In the genomic region with DNA sequence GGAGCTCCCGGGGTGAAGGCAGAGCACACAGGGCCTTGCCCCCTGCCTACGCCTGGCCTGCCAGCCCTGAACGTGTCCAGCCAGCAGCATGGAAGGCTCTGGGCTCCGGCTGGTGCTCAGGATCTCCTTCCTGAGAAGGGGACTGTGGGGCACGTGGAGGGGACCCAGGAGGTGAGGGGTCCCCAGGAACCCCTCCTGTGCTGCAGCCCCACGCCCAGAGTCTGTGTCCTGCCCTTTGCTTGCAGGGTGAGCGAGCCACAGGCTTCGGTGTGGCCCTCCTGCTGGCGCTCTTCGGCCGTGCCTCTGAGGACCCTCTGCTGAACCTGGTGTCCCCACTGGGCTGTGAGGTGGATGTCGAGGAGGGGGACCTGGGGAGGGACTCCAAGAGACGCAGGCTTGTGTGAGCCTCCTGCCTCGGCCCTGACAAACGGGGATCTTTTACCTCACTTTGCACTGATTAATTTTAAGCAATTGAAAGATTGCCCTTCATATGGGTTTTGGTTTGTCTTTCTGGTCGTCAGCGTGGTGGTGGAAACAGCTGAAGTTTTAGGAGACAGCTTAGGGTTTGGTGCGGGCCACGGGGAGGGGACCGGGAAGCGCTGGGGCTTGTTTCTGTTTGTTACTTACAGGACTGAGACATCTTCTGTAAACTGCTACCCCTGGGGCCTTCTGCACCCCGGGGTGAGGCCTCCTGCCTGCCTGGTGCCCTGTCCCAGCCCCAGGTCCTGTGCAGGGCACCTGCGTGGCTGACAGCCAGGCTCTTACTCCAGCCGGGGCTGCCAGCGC, we compare ENCODE assay signal across 17 cellular contexts. TPM values are rescaled to one million over a fixed set of nuclear protein-coding genes. Genes with fewer than 3 reads are reported as not detected.
A peak's percentile ranks its signal among the peaks of the same experiment; 100 is the strongest.
DNase-seq lines count a peak whose midpoint lies in the region; ATAC-seq, FAIRE-seq and TF ChIP-seq lines count a peak whose summit lies in the region.
"Had no signal": no experiment of that assay in that cellular context is flagged by ENCODE, and none has a peak within 500 bp of the region (broad histone marks: within the 10 kb centered on the region; RNA-seq: fewer than 3 reads in every experiment).

No MANE protein-coding gene starts in this region.

- no peak overlapping the region for H3K4me2 ChIP-seq in SK-N-SH
- H3K4me2 ChIP-seq: KMS-11, PC-9 had no signal

- H3K27me3 ChIP-seq in SK-N-SH (ENCODE audit: insufficient read depth): no peaks in the 10 kb centered on the region
- H3K27me3 ChIP-seq in foreskin keratinocyte: peaks cover 4% of the 10 kb centered on the region
- H3K27me3 ChIP-seq: body of pancreas had no signal

- H4K20me1 ChIP-seq in SK-N-SH (ENCODE audit: insufficient read depth): no peaks in the 10 kb centered on the region

- H3K4me3 ChIP-seq in SK-N-SH (ENCODE audit: low read depth in 2 of 2, low read length in 1 of 2) (no peak overlapping the region), coronary artery (no peak overlapping the region)
- H3K4me3 ChIP-seq: body of pancreas, PC-9, skin epidermis had no signal

- no peak for TF ChIP-seq EP300 in SK-N-SH (IDR thresholded peaks at IDR 0.05; ENCODE audit: borderline replicate concordance in 1 of 2, low read depth in 1 of 2, low read length in 1 of 2)

- H3K27ac ChIP-seq in SK-N-SH (ENCODE audit: low read depth in 2 of 2, low read length in 1 of 2) (no peak overlapping the region), coronary artery (no peak overlapping the region), foreskin keratinocyte (no peak overlapping the region)
- H3K27ac ChIP-seq: 22Rv1, body of pancreas, KMS-11, PC-9, skin epidermis had no signal

- peaks cover 0 to 5% of the 10 kb centered on the region in 2 experiments; a peak in 1 of 4 replicates for H3K4me1 ChIP-seq in SK-N-SH (ENCODE audit: control insufficient read depth in 1 of 2, insufficient read depth in 2 of 2, low read depth in 1 of 2, low read length in 1 of 2)
- H3K4me1 ChIP-seq in foreskin keratinocyte: no peaks in the 10 kb centered on the region
- H3K4me1 ChIP-seq: body of pancreas had no signal

- H3K9me3 ChIP-seq in SK-N-SH: no peaks in the 10 kb centered on the region
- H3K9me3 ChIP-seq: body of pancreas had no signal

- H3K9ac ChIP-seq in SK-N-SH: no peak overlapping the region
- H3K9ac ChIP-seq: KMS-11 had no signal

- H3K36me3 ChIP-seq in SK-N-SH (replicated peaks in 1 of 2; ENCODE audit: control insufficient read depth in 1 of 2, insufficient read depth in 2 of 2, low read length in 1 of 2): no peaks in the 10 kb centered on the region

- TF ChIP-seq CTCF in SK-N-SH (IDR thresholded peaks at IDR 0.05): no peak
- TF ChIP-seq CTCF in coronary artery (IDR thresholded peaks at IDR 0.05): no peak
- no peak for TF ChIP-seq CTCF in foreskin keratinocyte (conservative IDR thresholded peaks at IDR 0.05)

- no peak for ATAC-seq in SK-N-SH treated with all-trans-retinoic acid at 6 μM for 48 hours
- no peak for ATAC-seq in foreskin keratinocyte
- ATAC-seq in HG03159 (IDR thresholded peaks at IDR 0.05; ENCODE audit: unreplicated experiment): no peak
- ATAC-seq: activated CD4-positive, alpha-beta T cell treated with anti-CD3 and anti-CD28 coated beads for 36 hours; body of pancreas had no signal

- CTCF ChIA-PET in SK-N-SH (lab: Yijun Ruan, JAX): no interaction called here

- no peaks in the 10 kb centered on the region for H3F3A ChIP-seq in SK-N-SH (replicated peaks; ENCODE audit: insufficient read depth)

- DNase-seq in SK-N-SH (peak; percentile 29), GM12892 (ENCODE audit: insufficient read length) (peak; percentile 10), coronary artery (ENCODE audit: low spot score) (peak; percentile 69), mucosa of gallbladder (ENCODE audit: low spot score) (peak; percentile 8), foreskin keratinocyte (no peak), globus pallidus (ENCODE audit: low spot score) (no peak)
- DNase-seq: activated naive CD4-positive, alpha-beta T cell; NCI-H1436 treated with DMSO at 0.1 percent for 48 hours; NCI-H510A; PC-9 had no signal

- TF ChIP-seq RAD21 in SK-N-SH (IDR thresholded peaks at IDR 0.05; ENCODE audit: low read length): no peak

- no peaks in the 10 kb centered on the region for H3K79me2 ChIP-seq in SK-N-SH (ENCODE audit: insufficient read depth)

- no peak for TF ChIP-seq POLR2A in GM12892 (IDR thresholded peaks at IDR 0.05; ENCODE audit: low read depth, low read length)

- no peaks in the 10 kb centered on the region for H3K9me2 ChIP-seq in SK-N-SH

- POLR2A ChIA-PET in SK-N-SH (lab: Yijun Ruan, JAX): no interaction called here

- no peak for FAIRE-seq in GM12892 (lab: Jason Lieb, UNC)

- H2AFZ ChIP-seq in SK-N-SH (ENCODE audit: low read depth): no peak overlapping the region
- H2AFZ ChIP-seq: PC-9 had no signal

- WGBS in SK-N-SH (ENCODE audit: low lambda C conversion rate): 85% methylated on average over 23 of the region's 25 CpGs

TF ChIP-seq in SK-N-SH, 30 proteins besides CTCF, POLR2A, EP300 and RAD21:
- TF ChIP-seq CHD2 (IDR thresholded peaks at IDR 0.05; ENCODE audit: low read length, partially characterized antibody) (no peak), GATA2 (CRISPR knock-in tag; IDR thresholded peaks at IDR 0.05) (no peak), SIN3A (IDR thresholded peaks at IDR 0.05; ENCODE audit: borderline replicate concordance, low read depth, low read length) (no peak), RFX5 (IDR thresholded peaks at IDR 0.05; ENCODE audit: low read length) (no peak), TEAD4 (IDR thresholded peaks at IDR 0.05; ENCODE audit: borderline replicate concordance, insufficient read depth) (no peak)
- TF ChIP-seq, protein P1, sequence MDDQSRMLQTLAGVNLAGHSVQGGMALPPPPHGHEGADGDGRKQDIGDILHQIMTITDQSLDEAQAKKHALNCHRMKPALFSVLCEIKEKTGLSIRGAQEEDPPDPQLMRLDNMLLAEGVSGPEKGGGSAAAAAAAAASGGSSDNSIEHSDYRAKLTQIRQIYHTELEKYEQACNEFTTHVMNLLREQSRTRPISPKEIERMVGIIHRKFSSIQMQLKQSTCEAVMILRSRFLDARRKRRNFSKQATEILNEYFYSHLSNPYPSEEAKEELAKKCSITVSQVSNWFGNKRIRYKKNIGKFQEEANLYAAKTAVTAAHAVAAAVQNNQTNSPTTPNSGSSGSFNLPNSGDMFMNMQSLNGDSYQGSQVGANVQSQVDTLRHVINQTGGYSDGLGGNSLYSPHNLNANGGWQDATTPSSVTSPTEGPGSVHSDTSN (IDR thresholded peaks at IDR 0.05): no peak
- TF ChIP-seq, protein P2, sequence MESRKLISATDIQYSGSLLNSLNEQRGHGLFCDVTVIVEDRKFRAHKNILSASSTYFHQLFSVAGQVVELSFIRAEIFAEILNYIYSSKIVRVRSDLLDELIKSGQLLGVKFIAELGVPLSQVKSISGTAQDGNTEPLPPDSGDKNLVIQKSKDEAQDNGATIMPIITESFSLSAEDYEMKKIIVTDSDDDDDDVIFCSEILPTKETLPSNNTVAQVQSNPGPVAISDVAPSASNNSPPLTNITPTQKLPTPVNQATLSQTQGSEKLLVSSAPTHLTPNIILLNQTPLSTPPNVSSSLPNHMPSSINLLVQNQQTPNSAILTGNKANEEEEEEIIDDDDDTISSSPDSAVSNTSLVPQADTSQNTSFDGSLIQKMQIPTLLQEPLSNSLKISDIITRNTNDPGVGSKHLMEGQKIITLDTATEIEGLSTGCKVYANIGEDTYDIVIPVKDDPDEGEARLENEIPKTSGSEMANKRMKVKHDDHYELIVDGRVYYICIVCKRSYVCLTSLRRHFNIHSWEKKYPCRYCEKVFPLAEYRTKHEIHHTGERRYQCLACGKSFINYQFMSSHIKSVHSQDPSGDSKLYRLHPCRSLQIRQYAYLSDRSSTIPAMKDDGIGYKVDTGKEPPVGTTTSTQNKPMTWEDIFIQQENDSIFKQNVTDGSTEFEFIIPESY (IDR thresholded peaks at IDR 0.05; ENCODE audit: borderline replicate concordance, low read depth): no peak
TF ChIP-seq in SK-N-SH: peak in this region for 0.

TF ChIP-seq in SK-N-SH treated with all-trans-retinoic acid at 6 μM for 48 hours, 23 proteins besides CTCF, POLR2A, EP300 and RAD21 (continues in another document):
- TF ChIP-seq OSR1 (CRISPR knock-in tag; IDR thresholded peaks at IDR 0.05) (no peak), GLIS3 (CRISPR knock-in tag; IDR thresholded peaks at IDR 0.05) (no peak), ZC3H10 (CRISPR knock-in tag; IDR thresholded peaks at IDR 0.05) (no peak)
- TF ChIP-seq, protein P3, sequence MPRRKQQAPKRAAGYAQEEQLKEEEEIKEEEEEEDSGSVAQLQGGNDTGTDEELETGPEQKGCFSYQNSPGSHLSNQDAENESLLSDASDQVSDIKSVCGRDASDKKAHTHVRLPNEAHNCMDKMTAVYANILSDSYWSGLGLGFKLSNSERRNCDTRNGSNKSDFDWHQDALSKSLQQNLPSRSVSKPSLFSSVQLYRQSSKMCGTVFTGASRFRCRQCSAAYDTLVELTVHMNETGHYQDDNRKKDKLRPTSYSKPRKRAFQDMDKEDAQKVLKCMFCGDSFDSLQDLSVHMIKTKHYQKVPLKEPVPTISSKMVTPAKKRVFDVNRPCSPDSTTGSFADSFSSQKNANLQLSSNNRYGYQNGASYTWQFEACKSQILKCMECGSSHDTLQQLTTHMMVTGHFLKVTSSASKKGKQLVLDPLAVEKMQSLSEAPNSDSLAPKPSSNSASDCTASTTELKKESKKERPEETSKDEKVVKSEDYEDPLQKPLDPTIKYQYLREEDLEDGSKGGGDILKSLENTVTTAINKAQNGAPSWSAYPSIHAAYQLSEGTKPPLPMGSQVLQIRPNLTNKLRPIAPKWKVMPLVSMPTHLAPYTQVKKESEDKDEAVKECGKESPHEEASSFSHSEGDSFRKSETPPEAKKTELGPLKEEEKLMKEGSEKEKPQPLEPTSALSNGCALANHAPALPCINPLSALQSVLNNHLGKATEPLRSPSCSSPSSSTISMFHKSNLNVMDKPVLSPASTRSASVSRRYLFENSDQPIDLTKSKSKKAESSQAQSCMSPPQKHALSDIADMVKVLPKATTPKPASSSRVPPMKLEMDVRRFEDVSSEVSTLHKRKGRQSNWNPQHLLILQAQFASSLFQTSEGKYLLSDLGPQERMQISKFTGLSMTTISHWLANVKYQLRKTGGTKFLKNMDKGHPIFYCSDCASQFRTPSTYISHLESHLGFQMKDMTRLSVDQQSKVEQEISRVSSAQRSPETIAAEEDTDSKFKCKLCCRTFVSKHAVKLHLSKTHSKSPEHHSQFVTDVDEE (CRISPR knock-in tag; IDR thresholded peaks at IDR 0.05): no peak

RNA-seq across cellular contexts. Expression of a gene that starts 22.5 kb away (rescaled TPM):
- polyA plus RNA-seq in SK-N-SH (2012; rRNA removed) (2.3 and 2.8 TPM in 2 replicates), foreskin keratinocyte (12.1 and 15.8 TPM in 2 replicates)
- polyA plus RNA-seq in SK-N-SH (2012; cell fraction: cytosol; rRNA removed): 0.15 and 0.31 TPM in 2 replicates
- polyA plus RNA-seq in SK-N-SH (2012; cell fraction: nucleus; rRNA removed): 26.7 and 39.7 TPM in 2 replicates
- 16.0 TPM for polyA plus RNA-seq in GM12892 (2012; ENCODE audit: missing spikeins)
- total RNA-seq in mucosa of gallbladder (39.1 TPM), foreskin keratinocyte (10.7 and 11.8 TPM in 2 replicates)

Comparison
In these comparisons a context has a peak if more than half of its experiments do, and no peak if none do; other contexts are left out.
1. DNase-seq: peak in SK-N-SH (single experiment), GM12892 (single experiment), coronary artery (single experiment) and mucosa of gallbladder (single experiment); none in foreskin keratinocyte (0 of 2) and globus pallidus (single experiment).